In the genomic region with DNA sequence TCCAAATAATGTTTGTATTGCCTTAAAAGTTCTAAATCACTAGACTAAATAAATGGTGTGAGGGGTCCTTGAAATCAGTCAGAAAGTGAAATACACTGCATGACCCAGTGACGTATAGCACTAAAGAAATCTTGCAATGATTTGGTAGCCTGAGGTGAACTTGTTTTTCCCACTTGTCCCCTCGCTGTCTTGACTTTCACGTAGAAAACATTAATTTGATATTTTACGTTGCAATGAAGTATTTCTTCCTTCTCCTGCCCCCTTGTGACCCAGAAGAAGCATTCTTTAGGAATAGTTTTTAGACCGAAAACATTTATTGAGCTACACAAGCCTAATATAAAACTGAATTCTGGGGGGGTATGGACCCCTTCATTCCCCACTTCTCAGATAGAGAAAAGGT, we compare ENCODE assay signal across 15 cellular contexts. TPM values are rescaled to one million over a fixed set of nuclear protein-coding genes. Genes with fewer than 3 reads are reported as not detected.
DNase-seq lines count a peak whose midpoint lies in the region; ATAC-seq, FAIRE-seq and TF ChIP-seq lines count a peak whose summit lies in the region.
"Had no signal": no experiment of that assay in that cellular context is flagged by ENCODE, and none has a peak within 500 bp of the region (broad histone marks: within the 10 kb centered on the region; RNA-seq: fewer than 3 reads in every experiment).

No MANE protein-coding gene starts in this region.

- TF ChIP-seq CTCF in HCT116 (IDR thresholded peaks at IDR 0.05 in 2 of 3, conservative IDR thresholded peaks at IDR 0.05 in 1 of 3; ENCODE audit: borderline replicate concordance in 1 of 3, insufficient read depth in 1 of 3, low read depth in 2 of 3, low read length in 2 of 3), result peak in 1 of 3 experiments; percentile 22; a peak in 1 of 6 replicates
- TF ChIP-seq CTCF in astrocyte of the spinal cord (IDR thresholded peaks at IDR 0.05; ENCODE audit: low read depth, low read length), result peak; percentile 19
- peak; percentile 26 for TF ChIP-seq CTCF in kidney (IDR thresholded peaks at IDR 0.05; ENCODE audit: borderline replicate concordance, extremely low read depth, insufficient read depth)
- no peak for TF ChIP-seq CTCF in CD14-positive monocyte (IDR thresholded peaks at IDR 0.05)

- no peak for FAIRE-seq in kidney (lab: Jason Lieb, UNC)

- intact Hi-C loops in HCT116 (cut with micrococcal nuclease) (no loop called here), kidney (cut with DNase I) (no loop called here), CD14-positive monocyte (cut with micrococcal nuclease) (no loop called here)

- H3K4me1 Mint-ChIP-seq in CD14-positive monocyte, result no peaks in the 10 kb centered on the region
- H3K4me1 Mint-ChIP-seq: neural crest cell had no signal

- H3K9me3 ChIP-seq in HCT116 (ENCODE audit: control insufficient read depth in 1 of 2, insufficient read depth in 1 of 2, low read depth in 1 of 2, low read length in 2 of 2) (no peaks in the 10 kb centered on the region), kidney (ENCODE audit: control insufficient read depth in 1 of 2, low read length in 2 of 2) (no peaks in the 10 kb centered on the region), HAP-1 (no peaks in the 10 kb centered on the region)
- H3K9me3 ChIP-seq: BLaER1 treated with 17β-estradiol and CSF1 and Interleukin-3, amounts not matched to agents 10 nM and 100 nM had no signal

- H3K27me3 ChIP-seq in HCT116 (ENCODE audit: insufficient read depth, low read length) (no peaks in the 10 kb centered on the region), HAP-1 (ENCODE audit: low read depth) (no peaks in the 10 kb centered on the region)
- H3K27me3 ChIP-seq: BLaER1 treated with 17β-estradiol and CSF1 and Interleukin-3, amounts not matched to agents 10 nM and 100 nM had no signal

- no peaks in the 10 kb centered on the region for H3K36me3 Mint-ChIP-seq in CD14-positive monocyte

- CTCF ChIA-PET in HCT116 (lab: Charles Lee), result interaction anchor here (0.6 to 1.1 kb wide), 2 partner anchors 13 to 126 kb away, joined by 3 read pairs; no protein-coding TSS in a partner anchor

- H3K79me2 ChIP-seq in HCT116 (ENCODE audit: insufficient read depth, low read length), result no peaks in the 10 kb centered on the region

- H3K4me1 ChIP-seq in HCT116 (ENCODE audit: control insufficient read depth in 1 of 2, insufficient read depth in 2 of 2, low read length in 2 of 2), result no peaks in the 10 kb centered on the region
- no peaks in the 10 kb centered on the region for H3K4me1 ChIP-seq in kidney (ENCODE audit: control insufficient read depth in 1 of 2, insufficient read depth in 1 of 2, low read depth in 1 of 2, low read length in 2 of 2)
- peaks cover 3% of the 10 kb centered on the region for H3K4me1 ChIP-seq in HAP-1
- H3K4me1 ChIP-seq: BLaER1 treated with 17β-estradiol and CSF1 and Interleukin-3, amounts not matched to agents 10 nM and 100 nM had no signal

- H3K9ac ChIP-seq in HCT116 (ENCODE audit: low read length), result no peak overlapping the region
- H3K9ac ChIP-seq in kidney (ENCODE audit: low read length in 2 of 2), result no peak overlapping the region
- H3K9ac ChIP-seq: BLaER1 treated with 17β-estradiol and CSF1 and Interleukin-3, amounts not matched to agents 10 nM and 100 nM had no signal

- in situ Hi-C loops in ACHN (cut with HindIII; ENCODE audit: low pct_ligation_motif_present, low pct_unique_long_range_greater_than_20kb, low sequenced_read_pairs), result no loop called here
- in situ Hi-C loops in astrocyte of the spinal cord (cut with HindIII; ENCODE audit: low sequenced_read_pairs), result no loop called here
- in situ Hi-C loops in HAP-1 (cut with MboI; ENCODE audit: low sequenced_read_pairs), result no loop called here

- H3K36me3 ChIP-seq in HCT116 (ENCODE audit: control insufficient read depth in 1 of 2, insufficient read depth in 2 of 2, low read length in 2 of 2) (no peaks in the 10 kb centered on the region), kidney (ENCODE audit: control insufficient read depth in 1 of 2, insufficient read depth in 2 of 2, low read length in 2 of 2) (no peaks in the 10 kb centered on the region), HAP-1 (replicated peaks) (no peaks in the 10 kb centered on the region)
- H3K36me3 ChIP-seq: BLaER1 treated with 17β-estradiol and CSF1 and Interleukin-3, amounts not matched to agents 10 nM and 100 nM had no signal

- H3K4me3 Mint-ChIP-seq in CD14-positive monocyte, result no peak overlapping the region
- H3K4me3 Mint-ChIP-seq: activated T-cell treated with anti-CD3 and anti-CD28 coated beads, Interleukin-2, amount 50 U/mL, for 72 hours; neural crest cell had no signal

- RAD21 ChIA-PET in HCT116 (lab: Charles Lee; ENCODE audit: low non-redundant PET in 1 of 2, low total read pairs in 2 of 2, uncharacterized antibody in 2 of 2, unreplicated experiment in 2 of 2), result no interaction called here

- H3K9me3 Mint-ChIP-seq in CD14-positive monocyte, result no peaks in the 10 kb centered on the region
- H3K9me3 Mint-ChIP-seq: activated T-cell treated with anti-CD3 and anti-CD28 coated beads, Interleukin-2, amount 50 U/mL, for 72 hours; neural crest cell had no signal

- H3K27me3 Mint-ChIP-seq in CD14-positive monocyte (ENCODE audit: low read depth in 3 of 3), result peaks cover 1 to 3% (median 2%) of the 10 kb centered on the region in 3 donors

- no peak overlapping the region for H3K4me2 ChIP-seq in HCT116 (ENCODE audit: low read length)
- H3K4me2 ChIP-seq: BLaER1 treated with 17β-estradiol and CSF1 and Interleukin-3, amounts not matched to agents 10 nM and 100 nM had no signal

- BruUV-seq in HCT116 (replicated peaks; lab: Mats Ljungman, UMichigan), result no TSS peak

- no peaks in the 10 kb centered on the region for H3K9me2 ChIP-seq in HCT116 (ENCODE audit: insufficient read depth)

- POLR2A ChIA-PET in HCT116 (lab: Charles Lee), result no interaction called here

- TF ChIP-seq POLR2A in HCT116 (IDR thresholded peaks at IDR 0.05; ENCODE audit: borderline replicate concordance, extremely low read depth, insufficient read depth, insufficient read length), result no peak

- H3K27ac ChIP-seq in HCT116 (ENCODE audit: low read depth, low read length) (no peak overlapping the region), kidney (ENCODE audit: low read depth in 2 of 2, low read length in 2 of 2) (no peak overlapping the region)
- H3K27ac ChIP-seq: BLaER1 treated with 17β-estradiol and CSF1 and Interleukin-3, amounts not matched to agents 10 nM and 100 nM; SK-N-MC had no signal

- TF ChIP-seq RAD21 in HCT116 (IDR thresholded peaks at IDR 0.05; ENCODE audit: low read depth), result peak; percentile 46

- no peak overlapping the region for H2AFZ ChIP-seq in HCT116 (ENCODE audit: low read depth, low read length, poor library complexity, severe bottlenecking)

- H3K4me3 ChIP-seq in HCT116 (replicated peaks in 1 of 2; ENCODE audit: low read depth in 1 of 2, low read length in 2 of 2) (no peak overlapping the region), astrocyte of the spinal cord (ENCODE audit: low read depth, low read length) (no peak overlapping the region), kidney (ENCODE audit: low read length in 2 of 2) (no peak overlapping the region), HAP-1 (no peak overlapping the region)
- H3K4me3 ChIP-seq: BLaER1 treated with 17β-estradiol and CSF1 and Interleukin-3, amounts not matched to agents 10 nM and 100 nM; SK-N-MC had no signal

- no peak overlapping the region for H3K27ac Mint-ChIP-seq in CD14-positive monocyte
- H3K27ac Mint-ChIP-seq: activated T-cell treated with anti-CD3 and anti-CD28 coated beads, Interleukin-2, amount 50 U/mL, for 72 hours had no signal

- no peak for ATAC-seq in HCT116
- ATAC-seq in HG03520 (IDR thresholded peaks at IDR 0.05; ENCODE audit: unreplicated experiment), result no peak
- ATAC-seq: activated T-cell treated with anti-CD3 and anti-CD28 coated beads, Interleukin-2, amount 50 U/mL, for 72 hours had no signal

- DNase-seq in ACHN, result peak; percentile 7
- DNase-seq in HCT116 (ENCODE audit: low read depth, low spot score), result no peak
- no peak for DNase-seq in astrocyte of the spinal cord (ENCODE audit: low read depth, low spot score)
- no peak for DNase-seq in kidney
- no peak for DNase-seq in SKM-1 (lab: John Stamatoyannopoulos, UW; ENCODE audit: unreplicated experiment)
- no peak for DNase-seq in HAP-1 (ENCODE audit: low spot score in 2 of 2)
- no peak for DNase-seq in CD14-positive monocyte (ENCODE audit: low spot score)
- DNase-seq: activated T-cell treated with anti-CD3 and anti-CD28 coated beads, Interleukin-2, amount 50 U/mL, for 72 hours; GDM1; NCI-H1105; NCI-H526 had no signal

- no peaks in the 10 kb centered on the region for H4K20me1 ChIP-seq in HCT116 (ENCODE audit: insufficient read depth)
- H4K20me1 ChIP-seq: BLaER1 treated with 17β-estradiol and CSF1 and Interleukin-3, amounts not matched to agents 10 nM and 100 nM had no signal

TF ChIP-seq in HCT116, 20 proteins besides CTCF, POLR2A, EP300 and RAD21 (continues in another document):
- TF ChIP-seq TCF7L2 (IDR thresholded peaks at IDR 0.05; ENCODE audit: borderline replicate concordance, extremely low read depth, insufficient read depth, insufficient read length) (no peak), CBX3 (IDR thresholded peaks at IDR 0.05; ENCODE audit: low read depth) (no peak)

RNA-seq across cellular contexts. Expression of gene KLB, which starts 3.7 kb away (rescaled TPM):
- total RNA-seq in HCT116 (2021; ENCODE audit: unreplicated experiment) (not detected), kidney (not detected)
- 0.01 and 0.03 TPM in 2 replicates for polyA plus RNA-seq in HCT116 (2012)
- polyA plus RNA-seq in kidney (ENCODE audit: insufficient read depth, low read depth, low replicate concordance) (0.41 TPM), CD14-positive monocyte (not detected)
- total RNA-seq: activated T-cell treated with anti-CD3 and anti-CD28 coated beads, Interleukin-2, amount 50 U/mL, for 72 hours; neural crest cell had no signal

RNA-seq across cellular contexts. Expression of gene RFC1, which starts 44.3 kb away (rescaled TPM):
- 52.3 TPM for total RNA-seq in HCT116 (2021; ENCODE audit: unreplicated experiment)
- 34.1 and 41.4 TPM in 2 replicates for polyA plus RNA-seq in HCT116 (2012)
- 38.4 TPM for total RNA-seq in kidney
- polyA plus RNA-seq in kidney (ENCODE audit: insufficient read depth, low read depth, low replicate concordance), result 14.5 TPM
- 10 to 100 TPM in 1 of 2 donors, 1 to 10 TPM in 1; 8.7 to 15.0 TPM for polyA plus RNA-seq in CD14-positive monocyte

RNA-seq across cellular contexts. Expression of gene RPL9, which starts 48.3 kb away (rescaled TPM):
- 1,657 TPM for total RNA-seq in HCT116 (2021; ENCODE audit: unreplicated experiment)
- 751 and 1,038 TPM in 2 replicates for polyA plus RNA-seq in HCT116 (2012)
- total RNA-seq in kidney, result 1,087 TPM
- polyA plus RNA-seq in kidney (ENCODE audit: insufficient read depth, low read depth, low replicate concordance), result 2,403 TPM
- polyA plus RNA-seq in CD14-positive monocyte, result 100 to 1,000 TPM; 821 to 828 TPM

RNA-seq across cellular contexts. Expression of gene LIAS, which starts 48.4 kb away (rescaled TPM):
- total RNA-seq in HCT116 (2021; ENCODE audit: unreplicated experiment) (23.5 TPM), kidney (14.9 TPM)
- polyA plus RNA-seq in HCT116 (2012), result 10.7 and 14.3 TPM in 2 replicates
- polyA plus RNA-seq in kidney (ENCODE audit: insufficient read depth, low read depth, low replicate concordance) (30.5 TPM), CD14-positive monocyte (1 to 10 TPM; 7.2 to 7.8 TPM)
